In the genomic region with DNA sequence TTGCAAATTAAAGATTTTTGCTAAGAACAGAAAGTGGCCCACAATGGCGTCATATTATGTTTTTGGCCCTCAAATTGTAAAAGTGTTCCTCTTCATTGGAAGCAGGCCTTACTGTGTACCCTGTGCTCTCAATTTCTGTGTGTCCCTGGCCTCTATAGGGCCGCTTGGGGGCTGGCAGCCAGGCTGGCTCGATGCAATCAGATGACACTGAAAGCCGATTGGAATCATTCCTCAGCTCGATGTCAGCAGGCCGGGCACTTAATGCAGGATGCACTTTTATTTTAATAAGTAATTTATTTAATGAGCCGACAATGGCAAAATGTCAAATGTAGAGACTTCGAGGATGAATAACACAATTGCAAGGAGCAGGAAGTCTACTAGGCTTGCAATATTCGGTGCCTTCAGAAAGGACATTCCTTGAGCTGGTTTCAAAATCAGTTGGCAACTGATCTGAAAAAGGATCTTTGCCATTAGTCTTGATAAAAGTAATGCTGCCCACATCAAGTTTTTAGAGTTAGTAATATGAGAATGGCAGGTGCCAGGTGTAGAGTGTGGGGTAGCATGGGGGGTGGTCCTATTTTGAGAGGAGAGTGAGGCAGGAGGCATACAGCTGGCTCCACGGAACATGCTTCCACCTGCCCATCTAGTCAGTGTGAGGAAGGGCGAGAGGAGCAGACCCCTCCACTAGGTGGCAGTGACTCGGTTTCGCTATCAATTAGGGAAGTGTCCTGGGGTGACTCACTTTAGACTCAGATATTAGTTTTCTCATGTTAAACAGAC, we compare ENCODE assay signal across 1 cellular context.
TF ChIP-seq lines count a peak whose summit lies in the region.

No MANE protein-coding gene starts in this region.

TF ChIP-seq in GM23338, 12 proteins besides CTCF, POLR2A, EP300 and RAD21 (continued from another document):
- TF ChIP-seq, protein P1, sequence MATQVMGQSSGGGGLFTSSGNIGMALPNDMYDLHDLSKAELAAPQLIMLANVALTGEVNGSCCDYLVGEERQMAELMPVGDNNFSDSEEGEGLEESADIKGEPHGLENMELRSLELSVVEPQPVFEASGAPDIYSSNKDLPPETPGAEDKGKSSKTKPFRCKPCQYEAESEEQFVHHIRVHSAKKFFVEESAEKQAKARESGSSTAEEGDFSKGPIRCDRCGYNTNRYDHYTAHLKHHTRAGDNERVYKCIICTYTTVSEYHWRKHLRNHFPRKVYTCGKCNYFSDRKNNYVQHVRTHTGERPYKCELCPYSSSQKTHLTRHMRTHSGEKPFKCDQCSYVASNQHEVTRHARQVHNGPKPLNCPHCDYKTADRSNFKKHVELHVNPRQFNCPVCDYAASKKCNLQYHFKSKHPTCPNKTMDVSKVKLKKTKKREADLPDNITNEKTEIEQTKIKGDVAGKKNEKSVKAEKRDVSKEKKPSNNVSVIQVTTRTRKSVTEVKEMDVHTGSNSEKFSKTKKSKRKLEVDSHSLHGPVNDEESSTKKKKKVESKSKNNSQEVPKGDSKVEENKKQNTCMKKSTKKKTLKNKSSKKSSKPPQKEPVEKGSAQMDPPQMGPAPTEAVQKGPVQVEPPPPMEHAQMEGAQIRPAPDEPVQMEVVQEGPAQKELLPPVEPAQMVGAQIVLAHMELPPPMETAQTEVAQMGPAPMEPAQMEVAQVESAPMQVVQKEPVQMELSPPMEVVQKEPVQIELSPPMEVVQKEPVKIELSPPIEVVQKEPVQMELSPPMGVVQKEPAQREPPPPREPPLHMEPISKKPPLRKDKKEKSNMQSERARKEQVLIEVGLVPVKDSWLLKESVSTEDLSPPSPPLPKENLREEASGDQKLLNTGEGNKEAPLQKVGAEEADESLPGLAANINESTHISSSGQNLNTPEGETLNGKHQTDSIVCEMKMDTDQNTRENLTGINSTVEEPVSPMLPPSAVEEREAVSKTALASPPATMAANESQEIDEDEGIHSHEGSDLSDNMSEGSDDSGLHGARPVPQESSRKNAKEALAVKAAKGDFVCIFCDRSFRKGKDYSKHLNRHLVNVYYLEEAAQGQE (IDR thresholded peaks at IDR 0.05; ENCODE audit: unreplicated experiment), result no peak
- no peak for TF ChIP-seq EZH2phosphoT487 (IDR thresholded peaks at IDR 0.05; ENCODE audit: unreplicated experiment)
- no peak for TF ChIP-seq ZNF462 (CRISPR knock-in tag; IDR thresholded peaks at IDR 0.05)
- TF ChIP-seq EZH2 (IDR thresholded peaks at IDR 0.05; ENCODE audit: low read depth, unreplicated experiment), result no peak
- TF ChIP-seq NANOG (IDR thresholded peaks at IDR 0.05; ENCODE audit: borderline replicate concordance), result no peak
- no peak for TF ChIP-seq CREB1 (CRISPR knock-in tag; IDR thresholded peaks at IDR 0.05; ENCODE audit: low read depth)
